Comparison of ENCODE assay signal across 1 cellular context in genomic region chr19:31534786-31535185, GRCh38.
TF ChIP-seq lines count a peak whose summit lies in the region.

No MANE protein-coding gene starts in this region.

TF ChIP-seq in GM23338, 12 proteins besides CTCF, POLR2A, EP300 and RAD21 (continued from another document):
- TF ChIP-seq ZNF462 (CRISPR knock-in tag; IDR thresholded peaks at IDR 0.05) (no peak), EZH2phosphoT487 (IDR thresholded peaks at IDR 0.05; ENCODE audit: unreplicated experiment) (no peak), ETS1 (IDR thresholded peaks at IDR 0.05) (no peak)
